In genomic region chr15:78533331-78533730, GRCh38 we compare ENCODE assay signal across 12 cellular contexts. TPM values are rescaled to one million over a fixed set of nuclear protein-coding genes. Genes with fewer than 3 reads are reported as not detected.
DNase-seq lines count a peak whose midpoint lies in the region; FAIRE-seq and TF ChIP-seq lines count a peak whose summit lies in the region.
"Had no signal": no experiment of that assay in that cellular context is flagged by ENCODE, and none has a peak within 500 bp of the region (broad histone marks: within the 10 kb centered on the region; RNA-seq: fewer than 3 reads in every experiment).

No MANE protein-coding gene starts in this region.

- no peaks in the 10 kb centered on the region for H3K27me3 Mint-ChIP-seq in Caco-2 (ENCODE audit: insufficient read depth, unreplicated experiment)

- no peaks in the 10 kb centered on the region for H3K9me3 Mint-ChIP-seq in Caco-2 (ENCODE audit: unreplicated experiment)
- H3K9me3 Mint-ChIP-seq: CD14-positive monocyte; CD8-positive, alpha-beta T cell had no signal

- no peak overlapping the region for H3K4me3 ChIP-seq in Caco-2 (ENCODE audit: low read depth, low read length)
- H3K4me3 ChIP-seq: A549 had no signal

- H3K9me3 ChIP-seq in Caco-2, result no peaks in the 10 kb centered on the region
- H3K9me3 ChIP-seq: A549 had no signal

- no peaks in the 10 kb centered on the region for H3K36me3 ChIP-seq in Caco-2 (ENCODE audit: control insufficient read depth, insufficient read depth, low read length)

- no peaks in the 10 kb centered on the region for H3K27me3 ChIP-seq in Caco-2 (replicated peaks; ENCODE audit: control insufficient read depth, insufficient read depth, low read length)

- TF ChIP-seq CTCF in Caco-2 (IDR thresholded peaks at IDR 0.05; ENCODE audit: insufficient read depth in 1 of 2, low read depth in 1 of 2, low read length in 1 of 2, severe bottlenecking in 1 of 2, unreplicated experiment in 1 of 2) (no peak), D721Med (IDR thresholded peaks at IDR 0.05; ENCODE audit: insufficient read depth, missing control alignments) (no peak)

- DNase-seq in Ammon's horn (ENCODE audit: low spot score) (peak; percentile 52), foreskin melanocyte (peak; percentile 22), midbrain (lab: John Stamatoyannopoulos, UW) (peak; percentile 27), pons (ENCODE audit: low spot score) (peak; percentile 89), Caco-2 (no peak), D721Med (ENCODE audit: insufficient read length, low spot score) (no peak), HEK293T (ENCODE audit: extremely low spot score) (no peak)
- DNase-seq: CD8-positive, alpha-beta T cell; DMS 273 treated with DMSO at 0.1 percent for 48 hours had no signal

- intact Hi-C loops in Caco-2 (cut with micrococcal nuclease; ENCODE audit: unreplicated experiment), result no loop called here

- no peaks in the 10 kb centered on the region for H3K36me3 Mint-ChIP-seq in Caco-2 (ENCODE audit: insufficient read depth, unreplicated experiment)
- H3K36me3 Mint-ChIP-seq: CD14-positive monocyte; CD8-positive, alpha-beta T cell had no signal

- H3K27ac Mint-ChIP-seq in Caco-2 (ENCODE audit: unreplicated experiment), result no peak overlapping the region
- H3K27ac Mint-ChIP-seq: CD14-positive monocyte; CD8-positive, alpha-beta T cell had no signal

- CTCF ChIA-PET in Caco-2 (lab: Charles Lee), result no interaction called here
- CTCF ChIA-PET in HEK293T (lab: Yijun Ruan, JAX), result no interaction called here

- FAIRE-seq in D721Med (lab: Jason Lieb, UNC), result no peak
- FAIRE-seq: A549, H54 had no signal

- BruUV-seq in Caco-2 (replicated peaks; lab: Mats Ljungman, UMichigan), result no TSS peak

- no peak overlapping the region for H3K4me3 Mint-ChIP-seq in Caco-2 (ENCODE audit: unreplicated experiment)
- H3K4me3 Mint-ChIP-seq: CD14-positive monocyte; CD8-positive, alpha-beta T cell had no signal

- POLR2A ChIA-PET in Caco-2 (lab: Charles Lee) (no interaction called here), HEK293T (lab: Yijun Ruan, JAX) (no interaction called here)

- no peaks in the 10 kb centered on the region for H3K4me1 ChIP-seq in Caco-2
- H3K4me1 ChIP-seq: A549 had no signal

- no peaks in the 10 kb centered on the region for H3K4me1 Mint-ChIP-seq in Caco-2 (ENCODE audit: low read depth, unreplicated experiment)

TF ChIP-seq in HEK293T, 16 proteins besides CTCF, POLR2A, EP300 and RAD21:
- TF ChIP-seq FOXA1 (IDR thresholded peaks at IDR 0.05), result no peak
- TF ChIP-seq NFRKB (IDR thresholded peaks at IDR 0.05), result no peak
TF ChIP-seq in HEK293T: peak in this region for 0.

RNA-seq across cellular contexts. Expression of gene PSMA4, which starts 6.9 kb away (rescaled TPM):
- total RNA-seq in Caco-2 (2022), result 276 and 285 TPM in 2 replicates

RNA-seq across cellular contexts. Expression of gene HYKK, which starts 26.0 kb away (rescaled TPM):
- 6.5 and 6.8 TPM in 2 replicates for total RNA-seq in Caco-2 (2022)

RNA-seq across cellular contexts. Expression of gene CHRNA5, which starts 32.0 kb away (rescaled TPM):
- total RNA-seq in Caco-2 (2022), result 12.0 and 12.9 TPM in 2 replicates

Comparison
In these comparisons a context has a peak if more than half of its experiments do, and no peak if none do; other contexts are left out.
1. DNase-seq: peak in Ammon's horn (single experiment), foreskin melanocyte (single experiment), midbrain (single experiment) and pons (single experiment); none in Caco-2 (0 of 2), D721Med (single experiment) and HEK293T (single experiment).